ENCODE assay signal across 9 cellular contexts in genomic region chr4:118279920-118280432, GRCh38.
DNase-seq lines count a peak whose midpoint lies in the region; TF ChIP-seq lines count a peak whose summit lies in the region.
"Had no signal": no experiment of that assay in that cellular context is flagged by ENCODE, and none has a peak within 500 bp of the region (broad histone marks: within the 10 kb centered on the region; RNA-seq: fewer than 3 reads in every experiment).

No MANE protein-coding gene starts in this region.

- H3K9ac ChIP-seq in HUES64 (ENCODE audit: low read depth, low read length), result peak overlapping the region; percentile 98
- no peak overlapping the region for H3K9ac ChIP-seq in muscle layer of colon (ENCODE audit: low read length)

- TF ChIP-seq POLR2A in breast epithelium (IDR thresholded peaks at IDR 0.05), result no peak

- DNase-seq in BE2C (no peak), breast epithelium (ENCODE audit: low spot score in 2 of 2) (no peak), NCI-H774 (lab: John Stamatoyannopoulos, UW) (no peak), A172 (ENCODE audit: low spot score) (no peak), cortex of kidney (lab: John Stamatoyannopoulos, UW) (no peak), Ammon's horn (ENCODE audit: low spot score) (no peak)
- DNase-seq: stimulated activated CD4-positive, alpha-beta T cell treated with anti-CD3 and anti-CD28 coated beads, Interleukin-4, amount 100 ng/mL, for 24 hours had no signal

- peak overlapping the region; percentile 95 for H3K4me3 ChIP-seq in BE2C (ENCODE audit: low read depth, low read length)
- peak overlapping the region; percentile 88 for H3K4me3 ChIP-seq in HUES64 (ENCODE audit: low read length)
- peak overlapping the region; percentile 68 to 73 (median 69) for H3K4me3 ChIP-seq in breast epithelium
- no peak overlapping the region for H3K4me3 ChIP-seq in muscle layer of colon (ENCODE audit: low read depth in 1 of 2, low read length in 2 of 2)

- TF ChIP-seq CTCF in BE2C (IDR thresholded peaks at IDR 0.05; ENCODE audit: low read depth, low read length) (no peak), breast epithelium (IDR thresholded peaks at IDR 0.05) (no peak)

- WGBS in HUES64, result no CpG with 5 or more reads among the region's 2 CpGs

- peak overlapping the region; percentile 86 for H3K27ac ChIP-seq in HUES64 (ENCODE audit: low read depth, low read length)
- H3K27ac ChIP-seq in breast epithelium, result peak overlapping the region in 1 of 2 donors; percentile 97
- peak overlapping the region; percentile 88 for H3K27ac ChIP-seq in muscle layer of colon (ENCODE audit: low read depth, low read length)

- H3K9me3 ChIP-seq in BE2C, result no peaks in the 10 kb centered on the region
- H3K9me3 ChIP-seq in HUES64 (ENCODE audit: insufficient read depth, low read depth, low read length), result no peaks in the 10 kb centered on the region
- H3K9me3 ChIP-seq in breast epithelium, result no peaks in the 10 kb centered on the region
- H3K9me3 ChIP-seq in muscle layer of colon (ENCODE audit: low read length), result no peaks in the 10 kb centered on the region

- peaks cover 16% of the 10 kb centered on the region for H3K4me1 ChIP-seq in BE2C
- H3K4me1 ChIP-seq in HUES64 (ENCODE audit: insufficient read depth, low read length), result peaks cover 12% of the 10 kb centered on the region
- H3K4me1 ChIP-seq in breast epithelium, result peaks cover 0 to 10% of the 10 kb centered on the region in 2 donors
- H3K4me1 ChIP-seq in muscle layer of colon (ENCODE audit: insufficient read depth, low read length), result peaks cover 17% of the 10 kb centered on the region

- H3K36me3 ChIP-seq in BE2C (peaks cover 35% of the 10 kb centered on the region), HUES64 (ENCODE audit: insufficient read depth, low read length) (peaks cover 35% of the 10 kb centered on the region), breast epithelium (no peaks in the 10 kb centered on the region), muscle layer of colon (ENCODE audit: insufficient read depth, low read length) (peaks cover 6% of the 10 kb centered on the region)

- intact Hi-C loops in breast epithelium (cut with DNase I; ENCODE audit: low total_unique reads), result no loop called here

- H3K27me3 ChIP-seq in BE2C (no peaks in the 10 kb centered on the region), HUES64 (ENCODE audit: insufficient read depth, low read length) (no peaks in the 10 kb centered on the region), breast epithelium (no peaks in the 10 kb centered on the region), muscle layer of colon (ENCODE audit: control insufficient read depth in 1 of 2, insufficient read depth in 2 of 2, low read length in 2 of 2) (no peaks in the 10 kb centered on the region)

Comparison
In these comparisons a context has a peak if more than half of its experiments do, and no peak if none do; other contexts are left out.
1. H3K4me3 ChIP-seq: peak in BE2C (single experiment), HUES64 (single experiment) and breast epithelium (3 of 3); none in muscle layer of colon (0 of 2).